Comparison of ENCODE assay signal across 1 cellular context in the genomic region with DNA sequence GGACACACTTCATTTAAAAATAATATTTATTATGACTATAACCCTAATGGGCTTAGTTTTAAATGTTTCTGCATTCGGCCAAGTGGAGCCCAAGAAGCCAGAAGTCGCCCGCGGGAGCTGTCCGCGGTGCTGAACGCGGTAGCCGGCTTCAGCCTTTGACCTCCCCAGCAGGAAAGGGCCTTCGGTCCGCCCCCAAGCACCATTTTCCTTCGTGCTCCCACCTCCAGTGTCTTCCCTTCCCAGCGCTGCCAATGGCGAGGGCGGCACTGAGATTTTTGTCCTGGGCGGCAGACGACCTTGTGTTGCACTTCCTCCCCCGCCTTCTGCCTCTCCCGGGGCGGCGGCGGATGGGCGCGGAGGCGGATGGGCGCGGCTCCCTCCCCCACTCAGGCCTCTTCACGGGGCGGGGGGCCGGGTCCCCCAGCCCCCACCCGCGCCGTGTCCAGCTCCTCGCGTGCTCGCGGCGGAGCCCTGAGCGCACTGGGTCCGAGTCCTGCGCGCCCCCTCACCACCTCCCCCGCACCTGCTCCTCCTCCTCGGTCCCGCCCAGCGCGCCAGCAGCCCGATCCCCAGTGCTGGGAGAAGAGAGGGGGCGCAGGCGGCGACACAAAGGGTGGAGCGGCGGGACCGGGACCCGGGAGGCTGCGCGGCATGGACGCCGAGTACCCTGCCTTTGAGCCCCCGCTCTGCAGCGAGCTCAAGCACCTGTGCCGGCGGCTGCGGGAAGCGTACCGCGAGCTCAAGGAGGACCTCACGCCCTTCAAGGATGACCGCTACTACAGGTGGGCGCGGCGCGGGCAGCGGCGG.
TF ChIP-seq lines count a peak whose summit lies in the region.

No MANE protein-coding gene starts in this region.

TF ChIP-seq in HepG2, 621 proteins besides CTCF, POLR2A, EP300 and RAD21 (continued from another document and continues in another):
- TF ChIP-seq TOE1 (CRISPR knock-in tag; IDR thresholded peaks at IDR 0.05): peak; percentile 98
- no peak; the same call in 1 of the 2 replicates for TF ChIP-seq ZSCAN22 (CRISPR knock-in tag; IDR thresholded peaks at IDR 0.05)
- peak; percentile 95; the same call in 1 of the 2 replicates for TF ChIP-seq ZNF44 (CRISPR knock-in tag; IDR thresholded peaks at IDR 0.05)
- TF ChIP-seq PAX8 (CRISPR knock-in tag; IDR thresholded peaks at IDR 0.05; ENCODE audit: borderline replicate concordance): no peak
- peak; percentile 75 for TF ChIP-seq EED (CRISPR knock-in tag; IDR thresholded peaks at IDR 0.05)
- peak; percentile 65; the same call in 1 of the 2 replicates for TF ChIP-seq ZNF616 (CRISPR knock-in tag; IDR thresholded peaks at IDR 0.05; ENCODE audit: low read depth)
- TF ChIP-seq, protein P1, sequence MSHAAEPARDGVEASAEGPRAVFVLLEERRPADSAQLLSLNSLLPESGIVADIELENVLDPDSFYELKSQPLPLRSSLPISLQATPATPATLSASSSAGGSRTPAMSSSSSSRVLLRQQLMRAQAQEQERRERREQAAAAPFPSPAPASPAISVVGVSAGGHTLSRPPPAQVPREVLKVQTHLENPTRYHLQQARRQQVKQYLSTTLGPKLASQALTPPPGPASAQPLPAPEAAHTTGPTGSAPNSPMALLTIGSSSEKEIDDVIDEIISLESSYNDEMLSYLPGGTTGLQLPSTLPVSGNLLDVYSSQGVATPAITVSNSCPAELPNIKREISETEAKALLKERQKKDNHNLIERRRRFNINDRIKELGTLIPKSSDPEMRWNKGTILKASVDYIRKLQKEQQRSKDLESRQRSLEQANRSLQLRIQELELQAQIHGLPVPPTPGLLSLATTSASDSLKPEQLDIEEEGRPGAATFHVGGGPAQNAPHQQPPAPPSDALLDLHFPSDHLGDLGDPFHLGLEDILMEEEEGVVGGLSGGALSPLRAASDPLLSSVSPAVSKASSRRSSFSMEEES (CRISPR knock-in tag; IDR thresholded peaks at IDR 0.05): peak; percentile 93
- TF ChIP-seq TP53 (CRISPR knock-in tag; conservative IDR thresholded peaks at IDR 0.05): no peak
- peak; percentile 83 for TF ChIP-seq RXRA (CRISPR knock-in tag; IDR thresholded peaks at IDR 0.05)
- 0 out of 2 replicates have a peak, but pooled peaks have one; percentile 63 for TF ChIP-seq ELF4 (CRISPR knock-in tag; IDR thresholded peaks at IDR 0.05; ENCODE audit: borderline replicate concordance)
- TF ChIP-seq, protein P2, sequence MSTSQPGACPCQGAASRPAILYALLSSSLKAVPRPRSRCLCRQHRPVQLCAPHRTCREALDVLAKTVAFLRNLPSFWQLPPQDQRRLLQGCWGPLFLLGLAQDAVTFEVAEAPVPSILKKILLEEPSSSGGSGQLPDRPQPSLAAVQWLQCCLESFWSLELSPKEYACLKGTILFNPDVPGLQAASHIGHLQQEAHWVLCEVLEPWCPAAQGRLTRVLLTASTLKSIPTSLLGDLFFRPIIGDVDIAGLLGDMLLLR (CRISPR knock-in tag; IDR thresholded peaks at IDR 0.05): peak; percentile 28; the same call in 1 of the 2 replicates
- no peak for TF ChIP-seq ZNF550 (CRISPR knock-in tag; IDR thresholded peaks at IDR 0.05; ENCODE audit: borderline replicate concordance)
- no peak for TF ChIP-seq PHF5A (CRISPR knock-in tag; IDR thresholded peaks at IDR 0.05; ENCODE audit: low read depth, unreplicated experiment)
- TF ChIP-seq, protein P3, sequence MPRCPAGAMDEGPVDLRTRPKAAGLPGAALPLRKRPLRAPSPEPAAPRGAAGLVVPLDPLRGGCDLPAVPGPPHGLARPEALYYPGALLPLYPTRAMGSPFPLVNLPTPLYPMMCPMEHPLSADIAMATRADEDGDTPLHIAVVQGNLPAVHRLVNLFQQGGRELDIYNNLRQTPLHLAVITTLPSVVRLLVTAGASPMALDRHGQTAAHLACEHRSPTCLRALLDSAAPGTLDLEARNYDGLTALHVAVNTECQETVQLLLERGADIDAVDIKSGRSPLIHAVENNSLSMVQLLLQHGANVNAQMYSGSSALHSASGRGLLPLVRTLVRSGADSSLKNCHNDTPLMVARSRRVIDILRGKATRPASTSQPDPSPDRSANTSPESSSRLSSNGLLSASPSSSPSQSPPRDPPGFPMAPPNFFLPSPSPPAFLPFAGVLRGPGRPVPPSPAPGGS (CRISPR knock-in tag; IDR thresholded peaks at IDR 0.05): peak; percentile 87
- peak; percentile 54 for TF ChIP-seq SRSF1 (optimal IDR thresholded peaks at IDR 0.05; ENCODE audit: low read depth, low read length)
- TF ChIP-seq ARNT (IDR thresholded peaks at IDR 0.05): no peak
- TF ChIP-seq ZMYM3 (CRISPR knock-in tag; IDR thresholded peaks at IDR 0.05): no peak
- peak; percentile 97 for TF ChIP-seq ZNF563 (CRISPR knock-in tag; IDR thresholded peaks at IDR 0.05)
- peak in 1 of 2 experiments; percentile 99; a peak in 2 of 4 replicates for TF ChIP-seq KLF16 (CRISPR knock-in tag; IDR thresholded peaks at IDR 0.05)
- TF ChIP-seq MEIS1 (CRISPR knock-in tag; IDR thresholded peaks at IDR 0.05; ENCODE audit: borderline replicate concordance): peak; percentile 53; the same call in 1 of the 2 replicates
- no peak for TF ChIP-seq CCAR2 (optimal IDR thresholded peaks at IDR 0.05; ENCODE audit: low read depth, low read length)
- TF ChIP-seq ZNF556 (CRISPR knock-in tag; IDR thresholded peaks at IDR 0.05; ENCODE audit: borderline replicate concordance): peak; percentile 28; the same call in 1 of the 2 replicates
- peak; percentile 83; the same call in 1 of the 2 replicates for TF ChIP-seq SMARCC2 (IDR thresholded peaks at IDR 0.05)
- peak; percentile 98 for TF ChIP-seq IRX3 (CRISPR knock-in tag; IDR thresholded peaks at IDR 0.05; ENCODE audit: borderline replicate concordance, low read depth)
- no peak for TF ChIP-seq ATF7 (IDR thresholded peaks at IDR 0.05)
- TF ChIP-seq ATF7 (CRISPR knock-in tag; IDR thresholded peaks at IDR 0.05): no peak
- no peak; the same call in 1 of the 2 replicates for TF ChIP-seq PAWR (CRISPR knock-in tag; IDR thresholded peaks at IDR 0.05; ENCODE audit: borderline replicate concordance)
- no peak for TF ChIP-seq ZNF512 (CRISPR knock-in tag; IDR thresholded peaks at IDR 0.05)
- TF ChIP-seq SATB2 (CRISPR knock-in tag; IDR thresholded peaks at IDR 0.05): peak; percentile 98
- TF ChIP-seq ZBTB46 (CRISPR knock-in tag; IDR thresholded peaks at IDR 0.05; ENCODE audit: borderline replicate concordance): peak; percentile 31; the same call in 1 of the 2 replicates
- TF ChIP-seq, protein P4, sequence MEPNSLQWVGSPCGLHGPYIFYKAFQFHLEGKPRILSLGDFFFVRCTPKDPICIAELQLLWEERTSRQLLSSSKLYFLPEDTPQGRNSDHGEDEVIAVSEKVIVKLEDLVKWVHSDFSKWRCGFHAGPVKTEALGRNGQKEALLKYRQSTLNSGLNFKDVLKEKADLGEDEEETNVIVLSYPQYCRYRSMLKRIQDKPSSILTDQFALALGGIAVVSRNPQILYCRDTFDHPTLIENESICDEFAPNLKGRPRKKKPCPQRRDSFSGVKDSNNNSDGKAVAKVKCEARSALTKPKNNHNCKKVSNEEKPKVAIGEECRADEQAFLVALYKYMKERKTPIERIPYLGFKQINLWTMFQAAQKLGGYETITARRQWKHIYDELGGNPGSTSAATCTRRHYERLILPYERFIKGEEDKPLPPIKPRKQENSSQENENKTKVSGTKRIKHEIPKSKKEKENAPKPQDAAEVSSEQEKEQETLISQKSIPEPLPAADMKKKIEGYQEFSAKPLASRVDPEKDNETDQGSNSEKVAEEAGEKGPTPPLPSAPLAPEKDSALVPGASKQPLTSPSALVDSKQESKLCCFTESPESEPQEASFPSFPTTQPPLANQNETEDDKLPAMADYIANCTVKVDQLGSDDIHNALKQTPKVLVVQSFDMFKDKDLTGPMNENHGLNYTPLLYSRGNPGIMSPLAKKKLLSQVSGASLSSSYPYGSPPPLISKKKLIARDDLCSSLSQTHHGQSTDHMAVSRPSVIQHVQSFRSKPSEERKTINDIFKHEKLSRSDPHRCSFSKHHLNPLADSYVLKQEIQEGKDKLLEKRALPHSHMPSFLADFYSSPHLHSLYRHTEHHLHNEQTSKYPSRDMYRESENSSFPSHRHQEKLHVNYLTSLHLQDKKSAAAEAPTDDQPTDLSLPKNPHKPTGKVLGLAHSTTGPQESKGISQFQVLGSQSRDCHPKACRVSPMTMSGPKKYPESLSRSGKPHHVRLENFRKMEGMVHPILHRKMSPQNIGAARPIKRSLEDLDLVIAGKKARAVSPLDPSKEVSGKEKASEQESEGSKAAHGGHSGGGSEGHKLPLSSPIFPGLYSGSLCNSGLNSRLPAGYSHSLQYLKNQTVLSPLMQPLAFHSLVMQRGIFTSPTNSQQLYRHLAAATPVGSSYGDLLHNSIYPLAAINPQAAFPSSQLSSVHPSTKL (CRISPR knock-in tag; IDR thresholded peaks at IDR 0.05): peak; percentile 88
- peak; percentile 34; the same call in 1 of the 2 replicates for TF ChIP-seq KDM5A (IDR thresholded peaks at IDR 0.05; ENCODE audit: borderline replicate concordance, low read length)
- peak; percentile 90 for TF ChIP-seq ATAD3A (CRISPR knock-in tag; IDR thresholded peaks at IDR 0.05)
- peak; percentile 77; the same call in 1 of the 2 replicates for TF ChIP-seq ZC3H4 (CRISPR knock-in tag; IDR thresholded peaks at IDR 0.05; ENCODE audit: borderline replicate concordance)
- no peak for TF ChIP-seq SRSF4 (IDR thresholded peaks at IDR 0.05; ENCODE audit: low read depth, low read length, poor library complexity, severe bottlenecking)
- TF ChIP-seq SMAD3 (CRISPR knock-in tag; IDR thresholded peaks at IDR 0.05): peak; percentile 100
- peak; percentile 84; the same call in 1 of the 2 replicates for TF ChIP-seq ZNF230 (CRISPR knock-in tag; IDR thresholded peaks at IDR 0.05)
- TF ChIP-seq ZNF383 (CRISPR knock-in tag; IDR thresholded peaks at IDR 0.05; ENCODE audit: borderline replicate concordance): no peak; the same call in 1 of the 2 replicates
- TF ChIP-seq HOXA9 (CRISPR knock-in tag; IDR thresholded peaks at IDR 0.05; ENCODE audit: borderline replicate concordance): peak; percentile 96
- no peak for TF ChIP-seq SP1 (IDR thresholded peaks at IDR 0.05)
- TF ChIP-seq SP1 (CRISPR knock-in tag; IDR thresholded peaks at IDR 0.05): peak; percentile 53
- TF ChIP-seq, protein P5, sequence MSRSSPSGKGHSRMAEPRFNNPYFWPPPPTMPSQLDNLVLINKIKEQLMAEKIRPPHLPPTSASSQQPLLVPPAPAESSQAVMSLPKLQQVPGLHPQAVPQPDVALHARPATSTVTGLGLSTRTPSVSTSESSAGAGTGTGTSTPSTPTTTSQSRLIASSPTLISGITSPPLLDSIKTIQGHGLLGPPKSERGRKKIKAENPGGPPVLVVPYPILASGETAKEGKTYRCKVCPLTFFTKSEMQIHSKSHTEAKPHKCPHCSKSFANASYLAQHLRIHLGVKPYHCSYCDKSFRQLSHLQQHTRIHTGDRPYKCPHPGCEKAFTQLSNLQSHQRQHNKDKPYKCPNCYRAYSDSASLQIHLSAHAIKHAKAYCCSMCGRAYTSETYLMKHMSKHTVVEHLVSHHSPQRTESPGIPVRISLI (CRISPR knock-in tag; IDR thresholded peaks at IDR 0.05; ENCODE audit: borderline replicate concordance): no peak
- TF ChIP-seq, protein P6, sequence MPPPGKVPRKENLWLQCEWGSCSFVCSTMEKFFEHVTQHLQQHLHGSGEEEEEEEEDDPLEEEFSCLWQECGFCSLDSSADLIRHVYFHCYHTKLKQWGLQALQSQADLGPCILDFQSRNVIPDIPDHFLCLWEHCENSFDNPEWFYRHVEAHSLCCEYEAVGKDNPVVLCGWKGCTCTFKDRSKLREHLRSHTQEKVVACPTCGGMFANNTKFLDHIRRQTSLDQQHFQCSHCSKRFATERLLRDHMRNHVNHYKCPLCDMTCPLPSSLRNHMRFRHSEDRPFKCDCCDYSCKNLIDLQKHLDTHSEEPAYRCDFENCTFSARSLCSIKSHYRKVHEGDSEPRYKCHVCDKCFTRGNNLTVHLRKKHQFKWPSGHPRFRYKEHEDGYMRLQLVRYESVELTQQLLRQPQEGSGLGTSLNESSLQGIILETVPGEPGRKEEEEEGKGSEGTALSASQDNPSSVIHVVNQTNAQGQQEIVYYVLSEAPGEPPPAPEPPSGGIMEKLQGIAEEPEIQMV (CRISPR knock-in tag; IDR thresholded peaks at IDR 0.05; ENCODE audit: low read depth): peak; percentile 97
- TF ChIP-seq MYNN (CRISPR knock-in tag; IDR thresholded peaks at IDR 0.05; ENCODE audit: low read depth): peak; percentile 98
- peak; percentile 59; the same call in 1 of the 2 replicates for TF ChIP-seq NFYB (CRISPR knock-in tag; IDR thresholded peaks at IDR 0.05)
- peak; percentile 94 for TF ChIP-seq ZNF841 (CRISPR knock-in tag; IDR thresholded peaks at IDR 0.05; ENCODE audit: borderline replicate concordance)
- TF ChIP-seq PPARG (CRISPR knock-in tag; conservative IDR thresholded peaks at IDR 0.05): peak; percentile 89
- no peak for TF ChIP-seq MBNL3 (CRISPR knock-in tag; conservative IDR thresholded peaks at IDR 0.05)
- TF ChIP-seq ZNF276 (CRISPR knock-in tag; IDR thresholded peaks at IDR 0.05; ENCODE audit: low read depth): no peak
